Comparison of ENCODE assay signal across 19 cellular contexts in genomic region chr22:17387356-17387755, GRCh38. TPM values are rescaled to one million over a fixed set of nuclear protein-coding genes. Genes with fewer than 3 reads are reported as not detected.
DNase-seq lines count a peak whose midpoint lies in the region; ATAC-seq, FAIRE-seq and TF ChIP-seq lines count a peak whose summit lies in the region.
"Had no signal": no experiment of that assay in that cellular context is flagged by ENCODE, and none has a peak within 500 bp of the region (broad histone marks: within the 10 kb centered on the region; RNA-seq: fewer than 3 reads in every experiment).

No MANE protein-coding gene starts in this region.

- in situ Hi-C loops in G401 (cut with HindIII; ENCODE audit: low sequenced_read_pairs): no loop called here

- POLR2A ChIA-PET in HEK293T (lab: Yijun Ruan, JAX): no interaction called here

- peaks cover 6% of the 10 kb centered on the region for H3K4me1 Mint-ChIP-seq in nephron progenitor cell
- H3K4me1 Mint-ChIP-seq: B cell; CD4-positive, alpha-beta memory T cell had no signal

- TF ChIP-seq POLR2A in H54 (IDR thresholded peaks at IDR 0.05; ENCODE audit: low read depth, low read length): no peak

- CTCF ChIA-PET in HEK293T (lab: Yijun Ruan, JAX): no interaction called here

- H3K9me3 Mint-ChIP-seq in nephron progenitor cell: peaks cover 44% of the 10 kb centered on the region

- H3K27ac ChIP-seq in VCaP: peak overlapping the region; percentile 38
- H3K27ac ChIP-seq: SJSA1 had no signal

- H3K27me3 Mint-ChIP-seq in nephron progenitor cell (ENCODE audit: low read depth, poor library complexity): peaks cover 7% of the 10 kb centered on the region
- H3K27me3 Mint-ChIP-seq: B cell had no signal

- H3K36me3 Mint-ChIP-seq in nephron progenitor cell (ENCODE audit: low read depth): peaks cover 85% of the 10 kb centered on the region
- H3K36me3 Mint-ChIP-seq: CD4-positive, alpha-beta memory T cell had no signal

- DNase-seq in G401 (ENCODE audit: low spot score) (peak; percentile 52), HEK293T (ENCODE audit: extremely low spot score) (no peak), nephron progenitor cell (no peak), H54 (ENCODE audit: insufficient read length, low spot score) (no peak), SIG-M5 (lab: John Stamatoyannopoulos, UW) (no peak)
- DNase-seq: CD4-positive, alpha-beta memory T cell; DND-41; GF-D8; GOT3; Kasumi-1; NCI-H1436; NCI-H2029 treated with DMSO at 0.1 percent for 48 hours; NCI-H446; OCI-M1; RPMI8226 had no signal

- no peak for FAIRE-seq in H54 (lab: Jason Lieb, UNC)

- H3K27ac Mint-ChIP-seq in nephron progenitor cell: peak overlapping the region; percentile 92
- H3K27ac Mint-ChIP-seq: B cell; CD4-positive, alpha-beta memory T cell had no signal

- no peak for TF ChIP-seq CTCF in VCaP (conservative IDR thresholded peaks at IDR 0.05)
- no peak for TF ChIP-seq CTCF in nephron progenitor cell (IDR thresholded peaks at IDR 0.05)

- H3K4me3 Mint-ChIP-seq in nephron progenitor cell: no peak overlapping the region
- H3K4me3 Mint-ChIP-seq: B cell; CD4-positive, alpha-beta memory T cell had no signal

- ATAC-seq in GM18868 (IDR thresholded peaks at IDR 0.05; ENCODE audit: unreplicated experiment): no peak

TF ChIP-seq in HEK293T, 16 proteins besides CTCF, POLR2A, EP300 and RAD21:
- TF ChIP-seq TARDBP (IDR thresholded peaks at IDR 0.05): no peak
- no peak for TF ChIP-seq HDGF (IDR thresholded peaks at IDR 0.05; ENCODE audit: borderline replicate concordance)
- TF ChIP-seq PKNOX1 (IDR thresholded peaks at IDR 0.05): 0 out of 2 replicates have a peak, but pooled peaks have one; percentile 4
- no peak for TF ChIP-seq FOXM1 (IDR thresholded peaks at IDR 0.05; ENCODE audit: borderline replicate concordance)
- no peak for TF ChIP-seq SP1 (IDR thresholded peaks at IDR 0.05)

RNA-seq across cellular contexts. Expression of gene CECR2, which starts 18.1 kb away (rescaled TPM):
- total RNA-seq in G401 (2014; rRNA removed; shearing (Covaris generic)): 2.0 and 2.1 TPM in 2 replicates
- total RNA-seq: CD4-positive, alpha-beta memory T cell; SJSA1 had no signal
